Comparison of ENCODE assay signal across 1 cellular context in the genomic region with DNA sequence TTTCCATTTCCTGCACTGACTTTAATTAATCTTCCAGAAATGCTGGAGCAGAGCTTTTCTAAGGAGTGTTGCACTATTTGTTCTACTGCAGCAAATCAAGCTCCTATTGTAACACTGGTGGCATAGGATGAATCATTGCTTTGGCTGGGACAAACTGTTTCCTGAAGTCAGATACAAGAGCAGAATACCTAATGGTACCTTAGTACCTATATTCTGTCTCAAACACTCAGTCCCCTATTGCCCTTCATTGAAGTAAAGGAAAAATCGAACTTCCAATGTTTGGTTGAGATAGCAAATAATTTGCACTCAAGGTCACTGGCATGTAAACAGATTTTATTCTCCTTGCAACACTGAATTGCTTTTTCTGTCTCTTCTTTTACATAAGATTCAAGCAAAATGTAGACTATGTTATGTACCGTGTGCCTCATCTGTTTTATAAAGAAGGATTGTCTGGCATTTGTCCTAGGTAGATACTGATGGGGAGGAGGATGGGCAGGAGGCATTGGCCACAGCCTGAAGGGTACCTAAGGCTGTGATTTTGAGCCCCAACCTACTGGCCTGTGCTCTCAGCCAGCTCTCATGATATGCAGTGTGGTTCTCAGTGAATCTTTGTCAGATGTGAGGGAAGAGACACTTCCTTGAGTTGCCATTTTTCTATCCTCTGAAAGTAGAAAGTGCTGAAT.
TF ChIP-seq lines count a peak whose summit lies in the region.

No MANE protein-coding gene starts in this region.

TF ChIP-seq in HepG2, 621 proteins besides CTCF, POLR2A, EP300 and RAD21 (continued from another document):
- TF ChIP-seq, protein P1, sequence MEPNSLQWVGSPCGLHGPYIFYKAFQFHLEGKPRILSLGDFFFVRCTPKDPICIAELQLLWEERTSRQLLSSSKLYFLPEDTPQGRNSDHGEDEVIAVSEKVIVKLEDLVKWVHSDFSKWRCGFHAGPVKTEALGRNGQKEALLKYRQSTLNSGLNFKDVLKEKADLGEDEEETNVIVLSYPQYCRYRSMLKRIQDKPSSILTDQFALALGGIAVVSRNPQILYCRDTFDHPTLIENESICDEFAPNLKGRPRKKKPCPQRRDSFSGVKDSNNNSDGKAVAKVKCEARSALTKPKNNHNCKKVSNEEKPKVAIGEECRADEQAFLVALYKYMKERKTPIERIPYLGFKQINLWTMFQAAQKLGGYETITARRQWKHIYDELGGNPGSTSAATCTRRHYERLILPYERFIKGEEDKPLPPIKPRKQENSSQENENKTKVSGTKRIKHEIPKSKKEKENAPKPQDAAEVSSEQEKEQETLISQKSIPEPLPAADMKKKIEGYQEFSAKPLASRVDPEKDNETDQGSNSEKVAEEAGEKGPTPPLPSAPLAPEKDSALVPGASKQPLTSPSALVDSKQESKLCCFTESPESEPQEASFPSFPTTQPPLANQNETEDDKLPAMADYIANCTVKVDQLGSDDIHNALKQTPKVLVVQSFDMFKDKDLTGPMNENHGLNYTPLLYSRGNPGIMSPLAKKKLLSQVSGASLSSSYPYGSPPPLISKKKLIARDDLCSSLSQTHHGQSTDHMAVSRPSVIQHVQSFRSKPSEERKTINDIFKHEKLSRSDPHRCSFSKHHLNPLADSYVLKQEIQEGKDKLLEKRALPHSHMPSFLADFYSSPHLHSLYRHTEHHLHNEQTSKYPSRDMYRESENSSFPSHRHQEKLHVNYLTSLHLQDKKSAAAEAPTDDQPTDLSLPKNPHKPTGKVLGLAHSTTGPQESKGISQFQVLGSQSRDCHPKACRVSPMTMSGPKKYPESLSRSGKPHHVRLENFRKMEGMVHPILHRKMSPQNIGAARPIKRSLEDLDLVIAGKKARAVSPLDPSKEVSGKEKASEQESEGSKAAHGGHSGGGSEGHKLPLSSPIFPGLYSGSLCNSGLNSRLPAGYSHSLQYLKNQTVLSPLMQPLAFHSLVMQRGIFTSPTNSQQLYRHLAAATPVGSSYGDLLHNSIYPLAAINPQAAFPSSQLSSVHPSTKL (CRISPR knock-in tag; IDR thresholded peaks at IDR 0.05) = peak; percentile 63; the same call in 1 of the 2 replicates
- TF ChIP-seq BCL6 (CRISPR knock-in tag; IDR thresholded peaks at IDR 0.05) (peak; percentile 95), BRD4 (CRISPR knock-in tag; IDR thresholded peaks at IDR 0.05) (no peak), NFYB (CRISPR knock-in tag; IDR thresholded peaks at IDR 0.05) (no peak), ELF3 (CRISPR knock-in tag; IDR thresholded peaks at IDR 0.05) (peak; percentile 42; the same call in 1 of the 2 replicates), FOXA1 (IDR thresholded peaks at IDR 0.05) (no peak), FOXA1 (CRISPR knock-in tag; IDR thresholded peaks at IDR 0.05) (0 out of 2 replicates have a peak, but pooled peaks have one; percentile 6), CREB1 (IDR thresholded peaks at IDR 0.05) (no peak), CREB1 (CRISPR knock-in tag; IDR thresholded peaks at IDR 0.05) (peak; percentile 37; the same call in 1 of the 2 replicates), ZEB1 (IDR thresholded peaks at IDR 0.05; ENCODE audit: insufficient replicate concordance, low read depth) (peak; percentile 55), MBD4 (IDR thresholded peaks at IDR 0.05; ENCODE audit: borderline replicate concordance, low read length) (peak; percentile 61; the same call in 1 of the 2 replicates), GATAD2A (CRISPR knock-in tag; IDR thresholded peaks at IDR 0.05) (peak; percentile 85)
